In genomic region chr6:101531538-101531937, GRCh38 we compare ENCODE assay signal across 35 cellular contexts.
"Had no signal": no experiment of that assay in that cellular context is flagged by ENCODE, and none has a peak within 500 bp of the region (broad histone marks: within the 10 kb centered on the region; RNA-seq: fewer than 3 reads in every experiment).

No MANE protein-coding gene starts in this region.

- H3K27ac ChIP-seq: KMS-11 had no signal

- DNase-seq: Karpas-422, Kasumi-1, MG63, MM.1S, MV-4-11, NCI-H1048, NCI-H1092, NCI-H1092 treated with DMSO at 0.1 percent for 48 hours, NCI-H1105, NCI-H1105 treated with DMSO at 0.1 percent for 48 hours, NCI-H1417, NCI-H1417 treated with DMSO at 0.1 percent for 48 hours, NCI-H1436, NCI-H1436 treated with DMSO at 0.1 percent for 48 hours, NCI-H146, NCI-H1694, NCI-H1694 treated with DMSO at 0.1 percent for 48 hours, NCI-H187, NCI-H187 treated with DMSO at 0.1 percent for 48 hours, NCI-H1930, NCI-H2029, NCI-H2029 treated with DMSO at 0.1 percent for 48 hours, NCI-H2081, NCI-H2081 treated with DMSO at 0.1 percent for 48 hours, NCI-H2107, NCI-H2171, NCI-H2171 treated with DMSO at 0.1 percent for 48 hours, NCI-H2227 treated with DMSO at 0.1 percent for 48 hours, NCI-H226, NCI-H345, NCI-H446, NCI-H446 treated with DMSO at 0.1 percent for 48 hours, NCI-H510A, NCI-H510A treated with DMSO at 0.1 percent for 48 hours had no signal

- H3K36me3 ChIP-seq: MG63 had no signal

- H3K27me3 ChIP-seq: MG63 had no signal

- H3K4me2 ChIP-seq: KMS-11 had no signal

- H3K9ac ChIP-seq: KMS-11 had no signal

- H3K4me3 ChIP-seq: MG63 had no signal

- H3K9me3 ChIP-seq: MG63 had no signal
